Comparison of ENCODE assay signal across 1 cellular context in the genomic region with DNA sequence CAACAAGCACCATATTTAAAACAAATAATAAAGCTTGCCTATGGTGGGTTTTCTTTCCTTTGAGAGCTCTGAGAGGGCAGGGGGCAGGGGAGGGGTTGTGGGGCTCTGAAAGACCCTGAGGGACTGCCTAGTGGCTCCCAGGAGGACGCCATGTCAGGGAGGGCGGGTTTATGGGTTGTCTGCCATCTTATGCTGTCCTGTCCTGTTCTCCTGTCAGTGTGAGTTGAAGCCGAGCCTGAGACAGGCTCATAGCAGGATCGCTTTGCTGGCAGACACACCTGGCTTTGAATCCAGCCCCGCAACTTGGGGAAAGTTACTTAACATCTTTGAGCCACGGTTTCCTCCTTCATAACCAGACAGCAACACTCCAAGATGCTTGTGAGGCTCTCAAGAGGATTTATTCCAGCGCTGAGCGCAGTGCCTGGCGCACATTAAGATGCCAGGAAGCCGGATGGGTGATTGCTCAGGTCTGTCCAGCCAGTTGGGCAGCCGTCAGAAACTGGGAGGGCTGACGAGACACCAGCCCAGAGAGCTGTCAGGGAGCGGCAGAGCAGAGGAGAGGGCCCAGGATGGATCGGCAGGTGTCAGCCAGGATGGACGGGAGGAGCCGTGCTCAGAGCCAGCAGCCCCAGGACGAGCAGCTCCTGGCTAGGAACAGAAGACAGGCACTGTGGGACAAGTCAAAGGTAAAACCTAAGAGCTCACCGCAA.
TF ChIP-seq lines count a peak whose summit lies in the region.

No MANE protein-coding gene starts in this region.

TF ChIP-seq in GM12878, 131 proteins besides CTCF, POLR2A, EP300 and RAD21:
- TF ChIP-seq, protein P1, sequence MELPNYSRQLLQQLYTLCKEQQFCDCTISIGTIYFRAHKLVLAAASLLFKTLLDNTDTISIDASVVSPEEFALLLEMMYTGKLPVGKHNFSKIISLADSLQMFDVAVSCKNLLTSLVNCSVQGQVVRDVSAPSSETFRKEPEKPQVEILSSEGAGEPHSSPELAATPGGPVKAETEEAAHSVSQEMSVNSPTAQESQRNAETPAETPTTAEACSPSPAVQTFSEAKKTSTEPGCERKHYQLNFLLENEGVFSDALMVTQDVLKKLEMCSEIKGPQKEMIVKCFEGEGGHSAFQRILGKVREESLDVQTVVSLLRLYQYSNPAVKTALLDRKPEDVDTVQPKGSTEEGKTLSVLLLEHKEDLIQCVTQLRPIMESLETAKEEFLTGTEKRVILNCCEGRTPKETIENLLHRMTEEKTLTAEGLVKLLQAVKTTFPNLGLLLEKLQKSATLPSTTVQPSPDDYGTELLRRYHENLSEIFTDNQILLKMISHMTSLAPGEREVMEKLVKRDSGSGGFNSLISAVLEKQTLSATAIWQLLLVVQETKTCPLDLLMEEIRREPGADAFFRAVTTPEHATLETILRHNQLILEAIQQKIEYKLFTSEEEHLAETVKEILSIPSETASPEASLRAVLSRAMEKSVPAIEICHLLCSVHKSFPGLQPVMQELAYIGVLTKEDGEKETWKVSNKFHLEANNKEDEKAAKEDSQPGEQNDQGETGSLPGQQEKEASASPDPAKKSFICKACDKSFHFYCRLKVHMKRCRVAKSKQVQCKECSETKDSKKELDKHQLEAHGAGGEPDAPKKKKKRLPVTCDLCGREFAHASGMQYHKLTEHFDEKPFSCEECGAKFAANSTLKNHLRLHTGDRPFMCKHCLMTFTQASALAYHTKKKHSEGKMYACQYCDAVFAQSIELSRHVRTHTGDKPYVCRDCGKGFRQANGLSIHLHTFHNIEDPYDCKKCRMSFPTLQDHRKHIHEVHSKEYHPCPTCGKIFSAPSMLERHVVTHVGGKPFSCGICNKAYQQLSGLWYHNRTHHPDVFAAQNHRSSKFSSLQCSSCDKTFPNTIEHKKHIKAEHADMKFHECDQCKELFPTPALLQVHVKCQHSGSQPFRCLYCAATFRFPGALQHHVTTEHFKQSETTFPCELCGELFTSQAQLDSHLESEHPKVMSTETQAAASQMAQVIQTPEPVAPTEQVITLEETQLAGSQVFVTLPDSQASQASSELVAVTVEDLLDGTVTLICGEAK (IDR thresholded peaks at IDR 0.05; ENCODE audit: borderline replicate concordance), result 0 out of 2 replicates have a peak, but pooled peaks have one; percentile 30
- TF ChIP-seq SRF (IDR thresholded peaks at IDR 0.05; ENCODE audit: low read depth in 2 of 2, low read length in 2 of 2), result no peak
- TF ChIP-seq, protein P2, sequence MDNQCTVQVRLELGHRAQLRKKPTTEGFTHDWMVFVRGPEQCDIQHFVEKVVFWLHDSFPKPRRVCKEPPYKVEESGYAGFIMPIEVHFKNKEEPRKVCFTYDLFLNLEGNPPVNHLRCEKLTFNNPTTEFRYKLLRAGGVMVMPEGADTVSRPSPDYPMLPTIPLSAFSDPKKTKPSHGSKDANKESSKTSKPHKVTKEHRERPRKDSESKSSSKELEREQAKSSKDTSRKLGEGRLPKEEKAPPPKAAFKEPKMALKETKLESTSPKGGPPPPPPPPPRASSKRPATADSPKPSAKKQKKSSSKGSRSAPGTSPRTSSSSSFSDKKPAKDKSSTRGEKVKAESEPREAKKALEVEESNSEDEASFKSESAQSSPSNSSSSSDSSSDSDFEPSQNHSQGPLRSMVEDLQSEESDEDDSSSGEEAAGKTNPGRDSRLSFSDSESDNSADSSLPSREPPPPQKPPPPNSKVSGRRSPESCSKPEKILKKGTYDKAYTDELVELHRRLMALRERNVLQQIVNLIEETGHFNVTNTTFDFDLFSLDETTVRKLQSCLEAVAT (IDR thresholded peaks at IDR 0.05), result peak; percentile 99
- TF ChIP-seq ATF7 (IDR thresholded peaks at IDR 0.05; ENCODE audit: low read depth), result no peak
- TF ChIP-seq ETV6 (conservative IDR thresholded peaks at IDR 0.05 in 1 of 2, IDR thresholded peaks at IDR 0.05 in 1 of 2; ENCODE audit: borderline replicate concordance in 1 of 2, low read depth in 1 of 2), result no peak
- TF ChIP-seq NRF1 (conservative IDR thresholded peaks at IDR 0.05; ENCODE audit: low read depth, low read length), result no peak
- peak; percentile 89 for TF ChIP-seq YY1 (IDR thresholded peaks at IDR 0.05; ENCODE audit: low read depth, low read length)
TF ChIP-seq in GM12878: peak in this region for 3.
